In the genomic region with DNA sequence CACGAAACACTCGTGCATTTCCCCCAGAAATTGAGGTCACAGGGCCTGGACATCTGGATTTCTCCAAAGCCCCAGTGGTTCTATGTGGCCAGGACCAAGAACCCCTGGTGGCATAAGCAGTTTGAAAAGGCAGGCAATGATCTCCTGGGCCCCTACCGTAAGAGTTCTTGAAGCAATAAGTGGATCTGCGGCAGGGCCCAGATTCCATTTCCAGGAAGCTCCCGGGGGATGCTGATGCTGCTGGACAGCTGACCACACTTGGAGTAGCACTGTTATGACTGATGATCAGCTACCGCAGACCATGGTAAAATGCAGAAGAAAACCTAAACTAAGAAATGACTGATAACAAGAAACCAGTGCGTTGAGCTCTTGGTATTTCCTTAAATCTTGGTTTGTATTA, we compare ENCODE assay signal across 15 cellular contexts. TPM values are rescaled to one million over a fixed set of nuclear protein-coding genes. Genes with fewer than 3 reads are reported as not detected.
DNase-seq lines count a peak whose midpoint lies in the region; TF ChIP-seq lines count a peak whose summit lies in the region.
"Had no signal": no experiment of that assay in that cellular context is flagged by ENCODE, and none has a peak within 500 bp of the region (broad histone marks: within the 10 kb centered on the region; RNA-seq: fewer than 3 reads in every experiment).

No MANE protein-coding gene starts in this region.

- H3K9ac ChIP-seq in SK-N-SH = no peak overlapping the region

- no peak overlapping the region for H3K4me2 ChIP-seq in SK-N-SH
- H3K4me2 ChIP-seq: GM23338 had no signal

- no peak for TF ChIP-seq RAD21 in SK-N-SH (IDR thresholded peaks at IDR 0.05; ENCODE audit: low read length)

- TF ChIP-seq CTCF in cardiac muscle cell (IDR thresholded peaks at IDR 0.05; ENCODE audit: low read depth, low read length) = no peak
- no peak for TF ChIP-seq CTCF in fibroblast of mammary gland (conservative IDR thresholded peaks at IDR 0.05; ENCODE audit: control insufficient read depth, insufficient read depth, low read depth, low read length)
- no peak for TF ChIP-seq CTCF in SK-N-SH (IDR thresholded peaks at IDR 0.05)
- TF ChIP-seq CTCF in esophagus muscularis mucosa (IDR thresholded peaks at IDR 0.05) = no peak

- H3K27me3 ChIP-seq in cardiac muscle cell (no peaks in the 10 kb centered on the region), SK-N-SH (ENCODE audit: insufficient read depth) (no peaks in the 10 kb centered on the region), esophagus muscularis mucosa (no peaks in the 10 kb centered on the region)

- peaks cover 17% of the 10 kb centered on the region for H3K36me3 ChIP-seq in cardiac muscle cell
- H3K36me3 ChIP-seq in SK-N-SH (replicated peaks in 1 of 2; ENCODE audit: control insufficient read depth in 1 of 2, insufficient read depth in 2 of 2, low read length in 1 of 2) = peaks cover 21 to 52% of the 10 kb centered on the region in 2 experiments
- peaks cover 0 to 9% (median 8%) of the 10 kb centered on the region in 4 donors for H3K36me3 ChIP-seq in esophagus muscularis mucosa

- H3K79me2 ChIP-seq in SK-N-SH (ENCODE audit: insufficient read depth) = peaks cover 96% of the 10 kb centered on the region

- H3F3A ChIP-seq in SK-N-SH (replicated peaks; ENCODE audit: insufficient read depth) = peaks cover 21% of the 10 kb centered on the region

- CTCF ChIA-PET in SK-N-SH (lab: Yijun Ruan, JAX) = interaction anchor here (1.4 kb wide), 1 partner anchor 17 kb away, joined by 5 read pairs; no protein-coding TSS in a partner anchor

- H3K4me3 ChIP-seq in cardiac muscle cell (no peak overlapping the region), fibroblast of mammary gland (ENCODE audit: control insufficient read depth, low read depth, low read length) (no peak overlapping the region), SK-N-SH (ENCODE audit: low read depth in 2 of 2, low read length in 1 of 2) (no peak overlapping the region), esophagus muscularis mucosa (no peak overlapping the region)
- H3K4me3 ChIP-seq: GM23338 had no signal

- no peaks in the 10 kb centered on the region for H3K9me2 ChIP-seq in SK-N-SH

- peaks cover 58% of the 10 kb centered on the region for H4K20me1 ChIP-seq in SK-N-SH (ENCODE audit: insufficient read depth)

- H3K4me1 ChIP-seq in cardiac muscle cell (ENCODE audit: low read depth) (no peaks in the 10 kb centered on the region), SK-N-SH (ENCODE audit: control insufficient read depth in 1 of 2, insufficient read depth in 2 of 2, low read depth in 1 of 2, low read length in 1 of 2) (peaks cover 4 to 11% of the 10 kb centered on the region in 2 experiments; a peak in 1 of 4 replicates), esophagus muscularis mucosa (peaks cover 0 to 21% (median 14%) of the 10 kb centered on the region in 4 donors)

- WGBS in SK-N-SH (ENCODE audit: low lambda C conversion rate) = 86% methylated on average over 5 of the region's 7 CpGs
- 72% methylated on average over 7 of the region's 7 CpGs for WGBS in esophagus muscularis mucosa

- TF ChIP-seq EP300 in SK-N-SH (IDR thresholded peaks at IDR 0.05; ENCODE audit: borderline replicate concordance in 1 of 2, low read depth in 1 of 2, low read length in 1 of 2) = no peak
- TF ChIP-seq EP300 in esophagus muscularis mucosa (IDR thresholded peaks at IDR 0.05) = no peak

- intact Hi-C loops in cardiac septum (cut with DNase I) = no loop called here
- intact Hi-C loops in esophagus muscularis mucosa (cut with DNase I) = no loop called here

- H3K9me3 ChIP-seq in cardiac muscle cell (ENCODE audit: low read depth) (no peaks in the 10 kb centered on the region), SK-N-SH (no peaks in the 10 kb centered on the region), esophagus muscularis mucosa (no peaks in the 10 kb centered on the region)

- H3K27ac ChIP-seq in cardiac muscle cell (peak overlapping the region; percentile 28), SK-N-SH (ENCODE audit: low read depth in 2 of 2, low read length in 1 of 2) (no peak overlapping the region), esophagus muscularis mucosa (replicated peaks in 1 of 4) (no peak overlapping the region)

- H2AFZ ChIP-seq in SK-N-SH (ENCODE audit: low read depth) = no peak overlapping the region
- H2AFZ ChIP-seq: GM23338 had no signal

- no peak for TF ChIP-seq POLR2A in esophagus muscularis mucosa (IDR thresholded peaks at IDR 0.05; ENCODE audit: low read depth)

- no peak for DNase-seq in cardiac muscle cell (ENCODE audit: low read depth in 1 of 2, low spot score in 1 of 2)
- no peak for DNase-seq in cardiac septum (ENCODE audit: low spot score)
- peak; percentile 36 for DNase-seq in fibroblast of mammary gland (ENCODE audit: low read depth)
- DNase-seq in hepatic stellate cell (ENCODE audit: low spot score) = peak; percentile 17
- no peak for DNase-seq in SK-N-SH
- no peak for DNase-seq in esophagus muscularis mucosa (ENCODE audit: extremely low spot score)
- DNase-seq: C1 segment of cervical spinal cord; Calu3; CD4-positive, alpha-beta memory T cell; COR-L47; DMS53; DMS79 treated with DMSO at 0.1 percent for 48 hours; GF-D8; H9 had no signal

- POLR2A ChIA-PET in SK-N-SH (lab: Yijun Ruan, JAX) = no interaction called here

TF ChIP-seq in SK-N-SH, 30 proteins besides CTCF, POLR2A, EP300 and RAD21:
- TF ChIP-seq ELF1 (IDR thresholded peaks at IDR 0.05) (no peak), YY1 (IDR thresholded peaks at IDR 0.05; ENCODE audit: low read depth) (no peak), FOXM1 (IDR thresholded peaks at IDR 0.05; ENCODE audit: low read depth) (no peak), RCOR1 (IDR thresholded peaks at IDR 0.05; ENCODE audit: low read length) (no peak), MXI1 (IDR thresholded peaks at IDR 0.05; ENCODE audit: low read depth, low read length) (no peak), MEF2A (IDR thresholded peaks at IDR 0.05; ENCODE audit: borderline replicate concordance, low read depth) (no peak)
- TF ChIP-seq, protein P1, sequence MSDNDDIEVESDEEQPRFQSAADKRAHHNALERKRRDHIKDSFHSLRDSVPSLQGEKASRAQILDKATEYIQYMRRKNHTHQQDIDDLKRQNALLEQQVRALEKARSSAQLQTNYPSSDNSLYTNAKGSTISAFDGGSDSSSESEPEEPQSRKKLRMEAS (IDR thresholded peaks at IDR 0.05; ENCODE audit: low read depth) = no peak
- TF ChIP-seq, protein P2, sequence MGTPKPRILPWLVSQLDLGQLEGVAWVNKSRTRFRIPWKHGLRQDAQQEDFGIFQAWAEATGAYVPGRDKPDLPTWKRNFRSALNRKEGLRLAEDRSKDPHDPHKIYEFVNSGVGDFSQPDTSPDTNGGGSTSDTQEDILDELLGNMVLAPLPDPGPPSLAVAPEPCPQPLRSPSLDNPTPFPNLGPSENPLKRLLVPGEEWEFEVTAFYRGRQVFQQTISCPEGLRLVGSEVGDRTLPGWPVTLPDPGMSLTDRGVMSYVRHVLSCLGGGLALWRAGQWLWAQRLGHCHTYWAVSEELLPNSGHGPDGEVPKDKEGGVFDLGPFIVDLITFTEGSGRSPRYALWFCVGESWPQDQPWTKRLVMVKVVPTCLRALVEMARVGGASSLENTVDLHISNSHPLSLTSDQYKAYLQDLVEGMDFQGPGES (IDR thresholded peaks at IDR 0.05; ENCODE audit: low read depth, low read length) = no peak
- TF ChIP-seq, protein P3, sequence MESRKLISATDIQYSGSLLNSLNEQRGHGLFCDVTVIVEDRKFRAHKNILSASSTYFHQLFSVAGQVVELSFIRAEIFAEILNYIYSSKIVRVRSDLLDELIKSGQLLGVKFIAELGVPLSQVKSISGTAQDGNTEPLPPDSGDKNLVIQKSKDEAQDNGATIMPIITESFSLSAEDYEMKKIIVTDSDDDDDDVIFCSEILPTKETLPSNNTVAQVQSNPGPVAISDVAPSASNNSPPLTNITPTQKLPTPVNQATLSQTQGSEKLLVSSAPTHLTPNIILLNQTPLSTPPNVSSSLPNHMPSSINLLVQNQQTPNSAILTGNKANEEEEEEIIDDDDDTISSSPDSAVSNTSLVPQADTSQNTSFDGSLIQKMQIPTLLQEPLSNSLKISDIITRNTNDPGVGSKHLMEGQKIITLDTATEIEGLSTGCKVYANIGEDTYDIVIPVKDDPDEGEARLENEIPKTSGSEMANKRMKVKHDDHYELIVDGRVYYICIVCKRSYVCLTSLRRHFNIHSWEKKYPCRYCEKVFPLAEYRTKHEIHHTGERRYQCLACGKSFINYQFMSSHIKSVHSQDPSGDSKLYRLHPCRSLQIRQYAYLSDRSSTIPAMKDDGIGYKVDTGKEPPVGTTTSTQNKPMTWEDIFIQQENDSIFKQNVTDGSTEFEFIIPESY (IDR thresholded peaks at IDR 0.05; ENCODE audit: borderline replicate concordance, low read depth) = no peak
TF ChIP-seq in SK-N-SH: peak in this region for 0.

RNA-seq across cellular contexts. Expression of a gene that starts 27.8 kb away (rescaled TPM):
- total RNA-seq in cardiac muscle cell (213 and 253 TPM in 2 replicates), cardiac septum (74.9 TPM), esophagus muscularis mucosa (10 to 100 TPM; 56.3 to 79.7 (median 65.6) TPM)
- polyA plus RNA-seq in cardiac muscle cell (403 and 501 TPM in 2 replicates), SK-N-SH (2012; rRNA removed) (86.9 and 116 TPM in 2 replicates)
- polyA plus RNA-seq in SK-N-SH (2012; cell fraction: cytosol; rRNA removed) = 134 and 161 TPM in 2 replicates
- polyA plus RNA-seq in SK-N-SH (2012; cell fraction: nucleus; rRNA removed) = 45.9 and 53.9 TPM in 2 replicates

Comparison
In these comparisons a context has a peak if more than half of its experiments do, and no peak if none do; other contexts are left out.
1. DNase-seq: peak in fibroblast of mammary gland (single experiment) and hepatic stellate cell (single experiment); none in cardiac muscle cell (0 of 2), cardiac septum (single experiment), SK-N-SH (single experiment) and esophagus muscularis mucosa (single experiment).